1 cellular context compared by ENCODE assay signal in the genomic region with DNA sequence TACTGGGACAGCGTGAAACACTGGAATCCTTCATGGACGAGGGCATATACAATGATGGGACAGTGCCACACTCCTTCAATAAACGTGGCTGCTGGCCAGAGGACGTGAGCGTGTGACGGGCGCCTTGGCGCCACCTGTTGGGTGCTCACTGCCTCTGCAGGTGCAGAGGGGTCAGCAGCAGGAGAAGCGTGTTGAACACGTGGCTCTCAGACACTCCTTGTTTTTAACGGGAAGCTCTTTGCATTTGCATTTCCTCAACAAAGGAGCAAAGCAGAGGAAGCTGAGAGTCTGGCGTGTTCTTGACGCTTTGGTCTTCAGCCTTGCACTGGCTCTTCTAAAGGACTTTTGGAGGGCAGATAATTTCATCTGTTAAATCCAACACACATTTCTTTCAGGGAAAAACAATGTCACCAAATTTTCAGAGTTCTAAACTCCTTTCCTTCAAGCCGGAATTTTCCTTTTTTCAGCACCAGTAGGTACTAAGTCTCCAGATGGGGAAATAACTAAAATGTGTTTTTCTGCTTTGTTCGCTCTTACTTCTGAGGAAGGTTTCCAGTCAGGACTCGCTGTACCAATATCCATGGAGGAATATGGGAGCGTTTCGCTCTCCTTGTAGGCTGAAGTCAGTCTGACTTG.
TF ChIP-seq lines count a peak whose summit lies in the region.

No MANE protein-coding gene starts in this region.

TF ChIP-seq in WTC11, 78 proteins besides CTCF, POLR2A, EP300 and RAD21 (continued from another document and continues in another):
- TF ChIP-seq, protein P1, sequence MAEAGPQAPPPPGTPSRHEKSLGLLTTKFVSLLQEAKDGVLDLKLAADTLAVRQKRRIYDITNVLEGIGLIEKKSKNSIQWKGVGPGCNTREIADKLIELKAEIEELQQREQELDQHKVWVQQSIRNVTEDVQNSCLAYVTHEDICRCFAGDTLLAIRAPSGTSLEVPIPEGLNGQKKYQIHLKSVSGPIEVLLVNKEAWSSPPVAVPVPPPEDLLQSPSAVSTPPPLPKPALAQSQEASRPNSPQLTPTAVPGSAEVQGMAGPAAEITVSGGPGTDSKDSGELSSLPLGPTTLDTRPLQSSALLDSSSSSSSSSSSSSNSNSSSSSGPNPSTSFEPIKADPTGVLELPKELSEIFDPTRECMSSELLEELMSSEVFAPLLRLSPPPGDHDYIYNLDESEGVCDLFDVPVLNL (CRISPR knock-in tag; IDR thresholded peaks at IDR 0.05; ENCODE audit: borderline replicate concordance, low read depth) = no peak
- TF ChIP-seq JAZF1 (CRISPR knock-in tag; IDR thresholded peaks at IDR 0.05) (no peak), NFYB (CRISPR knock-in tag; conservative IDR thresholded peaks at IDR 0.05; ENCODE audit: low read depth) (no peak), GTF2I (CRISPR knock-in tag; conservative IDR thresholded peaks at IDR 0.05) (no peak), TP53 (CRISPR knock-in tag; IDR thresholded peaks at IDR 0.05) (peak; percentile 93), OVOL2 (CRISPR knock-in tag; IDR thresholded peaks at IDR 0.05; ENCODE audit: borderline replicate concordance) (no peak), ZNF121 (CRISPR knock-in tag; IDR thresholded peaks at IDR 0.05) (no peak), ZNF219 (CRISPR knock-in tag; IDR thresholded peaks at IDR 0.05; ENCODE audit: borderline replicate concordance) (peak; percentile 70; the same call in 1 of the 2 replicates), NR1H2 (CRISPR knock-in tag; IDR thresholded peaks at IDR 0.05) (no peak), TEAD1 (CRISPR knock-in tag; IDR thresholded peaks at IDR 0.05) (peak; percentile 99), ZNF263 (CRISPR knock-in tag; IDR thresholded peaks at IDR 0.05; ENCODE audit: low read depth) (no peak), SMAD3 (CRISPR knock-in tag; IDR thresholded peaks at IDR 0.05; ENCODE audit: borderline replicate concordance) (peak; percentile 94), ZBTB21 (CRISPR knock-in tag; IDR thresholded peaks at IDR 0.05; ENCODE audit: borderline replicate concordance) (no peak; the same call in 1 of the 2 replicates), ELF4 (CRISPR knock-in tag; IDR thresholded peaks at IDR 0.05; ENCODE audit: low read depth) (0 out of 2 replicates have a peak, but pooled peaks have one; percentile 47), GABPB1 (CRISPR knock-in tag; IDR thresholded peaks at IDR 0.05) (peak; percentile 83; the same call in 1 of the 2 replicates)
- TF ChIP-seq, protein P2, sequence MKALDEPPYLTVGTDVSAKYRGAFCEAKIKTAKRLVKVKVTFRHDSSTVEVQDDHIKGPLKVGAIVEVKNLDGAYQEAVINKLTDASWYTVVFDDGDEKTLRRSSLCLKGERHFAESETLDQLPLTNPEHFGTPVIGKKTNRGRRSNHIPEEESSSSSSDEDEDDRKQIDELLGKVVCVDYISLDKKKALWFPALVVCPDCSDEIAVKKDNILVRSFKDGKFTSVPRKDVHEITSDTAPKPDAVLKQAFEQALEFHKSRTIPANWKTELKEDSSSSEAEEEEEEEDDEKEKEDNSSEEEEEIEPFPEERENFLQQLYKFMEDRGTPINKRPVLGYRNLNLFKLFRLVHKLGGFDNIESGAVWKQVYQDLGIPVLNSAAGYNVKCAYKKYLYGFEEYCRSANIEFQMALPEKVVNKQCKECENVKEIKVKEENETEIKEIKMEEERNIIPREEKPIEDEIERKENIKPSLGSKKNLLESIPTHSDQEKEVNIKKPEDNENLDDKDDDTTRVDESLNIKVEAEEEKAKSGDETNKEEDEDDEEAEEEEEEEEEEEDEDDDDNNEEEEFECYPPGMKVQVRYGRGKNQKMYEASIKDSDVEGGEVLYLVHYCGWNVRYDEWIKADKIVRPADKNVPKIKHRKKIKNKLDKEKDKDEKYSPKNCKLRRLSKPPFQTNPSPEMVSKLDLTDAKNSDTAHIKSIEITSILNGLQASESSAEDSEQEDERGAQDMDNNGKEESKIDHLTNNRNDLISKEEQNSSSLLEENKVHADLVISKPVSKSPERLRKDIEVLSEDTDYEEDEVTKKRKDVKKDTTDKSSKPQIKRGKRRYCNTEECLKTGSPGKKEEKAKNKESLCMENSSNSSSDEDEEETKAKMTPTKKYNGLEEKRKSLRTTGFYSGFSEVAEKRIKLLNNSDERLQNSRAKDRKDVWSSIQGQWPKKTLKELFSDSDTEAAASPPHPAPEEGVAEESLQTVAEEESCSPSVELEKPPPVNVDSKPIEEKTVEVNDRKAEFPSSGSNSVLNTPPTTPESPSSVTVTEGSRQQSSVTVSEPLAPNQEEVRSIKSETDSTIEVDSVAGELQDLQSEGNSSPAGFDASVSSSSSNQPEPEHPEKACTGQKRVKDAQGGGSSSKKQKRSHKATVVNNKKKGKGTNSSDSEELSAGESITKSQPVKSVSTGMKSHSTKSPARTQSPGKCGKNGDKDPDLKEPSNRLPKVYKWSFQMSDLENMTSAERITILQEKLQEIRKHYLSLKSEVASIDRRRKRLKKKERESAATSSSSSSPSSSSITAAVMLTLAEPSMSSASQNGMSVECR (CRISPR knock-in tag; IDR thresholded peaks at IDR 0.05; ENCODE audit: borderline replicate concordance) = peak; percentile 98
- TF ChIP-seq, protein P3, sequence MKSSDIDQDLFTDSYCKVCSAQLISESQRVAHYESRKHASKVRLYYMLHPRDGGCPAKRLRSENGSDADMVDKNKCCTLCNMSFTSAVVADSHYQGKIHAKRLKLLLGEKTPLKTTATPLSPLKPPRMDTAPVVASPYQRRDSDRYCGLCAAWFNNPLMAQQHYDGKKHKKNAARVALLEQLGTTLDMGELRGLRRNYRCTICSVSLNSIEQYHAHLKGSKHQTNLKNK (CRISPR knock-in tag; IDR thresholded peaks at IDR 0.05) = no peak
- TF ChIP-seq, protein P4, sequence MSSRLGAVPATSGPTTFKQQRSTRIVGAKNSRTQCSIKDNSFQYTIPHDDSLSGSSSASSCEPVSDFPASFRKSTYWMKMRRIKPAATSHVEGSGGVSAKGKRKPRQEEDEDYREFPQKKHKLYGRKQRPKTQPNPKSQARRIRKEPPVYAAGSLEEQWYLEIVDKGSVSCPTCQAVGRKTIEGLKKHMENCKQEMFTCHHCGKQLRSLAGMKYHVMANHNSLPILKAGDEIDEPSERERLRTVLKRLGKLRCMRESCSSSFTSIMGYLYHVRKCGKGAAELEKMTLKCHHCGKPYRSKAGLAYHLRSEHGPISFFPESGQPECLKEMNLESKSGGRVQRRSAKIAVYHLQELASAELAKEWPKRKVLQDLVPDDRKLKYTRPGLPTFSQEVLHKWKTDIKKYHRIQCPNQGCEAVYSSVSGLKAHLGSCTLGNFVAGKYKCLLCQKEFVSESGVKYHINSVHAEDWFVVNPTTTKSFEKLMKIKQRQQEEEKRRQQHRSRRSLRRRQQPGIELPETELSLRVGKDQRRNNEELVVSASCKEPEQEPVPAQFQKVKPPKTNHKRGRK (CRISPR knock-in tag; IDR thresholded peaks at IDR 0.05; ENCODE audit: borderline replicate concordance) = no peak
- TF ChIP-seq, protein P5, sequence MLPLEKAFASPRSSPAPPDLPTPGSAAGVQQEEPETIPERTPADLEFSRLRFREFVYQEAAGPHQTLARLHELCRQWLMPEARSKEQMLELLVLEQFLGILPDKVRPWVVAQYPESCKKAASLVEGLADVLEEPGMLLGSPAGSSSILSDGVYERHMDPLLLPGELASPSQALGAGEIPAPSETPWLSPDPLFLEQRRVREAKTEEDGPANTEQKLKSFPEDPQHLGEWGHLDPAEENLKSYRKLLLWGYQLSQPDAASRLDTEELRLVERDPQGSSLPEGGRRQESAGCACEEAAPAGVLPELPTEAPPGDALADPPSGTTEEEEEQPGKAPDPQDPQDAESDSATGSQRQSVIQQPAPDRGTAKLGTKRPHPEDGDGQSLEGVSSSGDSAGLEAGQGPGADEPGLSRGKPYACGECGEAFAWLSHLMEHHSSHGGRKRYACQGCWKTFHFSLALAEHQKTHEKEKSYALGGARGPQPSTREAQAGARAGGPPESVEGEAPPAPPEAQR (CRISPR knock-in tag; IDR thresholded peaks at IDR 0.05) = no peak
- TF ChIP-seq, protein P6, sequence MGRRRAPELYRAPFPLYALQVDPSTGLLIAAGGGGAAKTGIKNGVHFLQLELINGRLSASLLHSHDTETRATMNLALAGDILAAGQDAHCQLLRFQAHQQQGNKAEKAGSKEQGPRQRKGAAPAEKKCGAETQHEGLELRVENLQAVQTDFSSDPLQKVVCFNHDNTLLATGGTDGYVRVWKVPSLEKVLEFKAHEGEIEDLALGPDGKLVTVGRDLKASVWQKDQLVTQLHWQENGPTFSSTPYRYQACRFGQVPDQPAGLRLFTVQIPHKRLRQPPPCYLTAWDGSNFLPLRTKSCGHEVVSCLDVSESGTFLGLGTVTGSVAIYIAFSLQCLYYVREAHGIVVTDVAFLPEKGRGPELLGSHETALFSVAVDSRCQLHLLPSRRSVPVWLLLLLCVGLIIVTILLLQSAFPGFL (CRISPR knock-in tag; IDR thresholded peaks at IDR 0.05; ENCODE audit: borderline replicate concordance) = 0 out of 2 replicates have a peak, but pooled peaks have one; percentile 66
- TF ChIP-seq, protein P7, sequence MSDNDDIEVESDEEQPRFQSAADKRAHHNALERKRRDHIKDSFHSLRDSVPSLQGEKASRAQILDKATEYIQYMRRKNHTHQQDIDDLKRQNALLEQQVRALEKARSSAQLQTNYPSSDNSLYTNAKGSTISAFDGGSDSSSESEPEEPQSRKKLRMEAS (CRISPR knock-in tag; IDR thresholded peaks at IDR 0.05) = peak; percentile 100
- TF ChIP-seq, protein P8, sequence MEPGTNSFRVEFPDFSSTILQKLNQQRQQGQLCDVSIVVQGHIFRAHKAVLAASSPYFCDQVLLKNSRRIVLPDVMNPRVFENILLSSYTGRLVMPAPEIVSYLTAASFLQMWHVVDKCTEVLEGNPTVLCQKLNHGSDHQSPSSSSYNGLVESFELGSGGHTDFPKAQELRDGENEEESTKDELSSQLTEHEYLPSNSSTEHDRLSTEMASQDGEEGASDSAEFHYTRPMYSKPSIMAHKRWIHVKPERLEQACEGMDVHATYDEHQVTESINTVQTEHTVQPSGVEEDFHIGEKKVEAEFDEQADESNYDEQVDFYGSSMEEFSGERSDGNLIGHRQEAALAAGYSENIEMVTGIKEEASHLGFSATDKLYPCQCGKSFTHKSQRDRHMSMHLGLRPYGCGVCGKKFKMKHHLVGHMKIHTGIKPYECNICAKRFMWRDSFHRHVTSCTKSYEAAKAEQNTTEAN (CRISPR knock-in tag; IDR thresholded peaks at IDR 0.05) = peak; percentile 84; the same call in 1 of the 2 replicates
- TF ChIP-seq, protein P9, sequence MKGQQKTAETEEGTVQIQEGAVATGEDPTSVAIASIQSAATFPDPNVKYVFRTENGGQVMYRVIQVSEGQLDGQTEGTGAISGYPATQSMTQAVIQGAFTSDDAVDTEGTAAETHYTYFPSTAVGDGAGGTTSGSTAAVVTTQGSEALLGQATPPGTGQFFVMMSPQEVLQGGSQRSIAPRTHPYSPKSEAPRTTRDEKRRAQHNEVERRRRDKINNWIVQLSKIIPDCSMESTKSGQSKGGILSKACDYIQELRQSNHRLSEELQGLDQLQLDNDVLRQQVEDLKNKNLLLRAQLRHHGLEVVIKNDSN (CRISPR knock-in tag; IDR thresholded peaks at IDR 0.05) = peak; percentile 91
- TF ChIP-seq, protein P10, sequence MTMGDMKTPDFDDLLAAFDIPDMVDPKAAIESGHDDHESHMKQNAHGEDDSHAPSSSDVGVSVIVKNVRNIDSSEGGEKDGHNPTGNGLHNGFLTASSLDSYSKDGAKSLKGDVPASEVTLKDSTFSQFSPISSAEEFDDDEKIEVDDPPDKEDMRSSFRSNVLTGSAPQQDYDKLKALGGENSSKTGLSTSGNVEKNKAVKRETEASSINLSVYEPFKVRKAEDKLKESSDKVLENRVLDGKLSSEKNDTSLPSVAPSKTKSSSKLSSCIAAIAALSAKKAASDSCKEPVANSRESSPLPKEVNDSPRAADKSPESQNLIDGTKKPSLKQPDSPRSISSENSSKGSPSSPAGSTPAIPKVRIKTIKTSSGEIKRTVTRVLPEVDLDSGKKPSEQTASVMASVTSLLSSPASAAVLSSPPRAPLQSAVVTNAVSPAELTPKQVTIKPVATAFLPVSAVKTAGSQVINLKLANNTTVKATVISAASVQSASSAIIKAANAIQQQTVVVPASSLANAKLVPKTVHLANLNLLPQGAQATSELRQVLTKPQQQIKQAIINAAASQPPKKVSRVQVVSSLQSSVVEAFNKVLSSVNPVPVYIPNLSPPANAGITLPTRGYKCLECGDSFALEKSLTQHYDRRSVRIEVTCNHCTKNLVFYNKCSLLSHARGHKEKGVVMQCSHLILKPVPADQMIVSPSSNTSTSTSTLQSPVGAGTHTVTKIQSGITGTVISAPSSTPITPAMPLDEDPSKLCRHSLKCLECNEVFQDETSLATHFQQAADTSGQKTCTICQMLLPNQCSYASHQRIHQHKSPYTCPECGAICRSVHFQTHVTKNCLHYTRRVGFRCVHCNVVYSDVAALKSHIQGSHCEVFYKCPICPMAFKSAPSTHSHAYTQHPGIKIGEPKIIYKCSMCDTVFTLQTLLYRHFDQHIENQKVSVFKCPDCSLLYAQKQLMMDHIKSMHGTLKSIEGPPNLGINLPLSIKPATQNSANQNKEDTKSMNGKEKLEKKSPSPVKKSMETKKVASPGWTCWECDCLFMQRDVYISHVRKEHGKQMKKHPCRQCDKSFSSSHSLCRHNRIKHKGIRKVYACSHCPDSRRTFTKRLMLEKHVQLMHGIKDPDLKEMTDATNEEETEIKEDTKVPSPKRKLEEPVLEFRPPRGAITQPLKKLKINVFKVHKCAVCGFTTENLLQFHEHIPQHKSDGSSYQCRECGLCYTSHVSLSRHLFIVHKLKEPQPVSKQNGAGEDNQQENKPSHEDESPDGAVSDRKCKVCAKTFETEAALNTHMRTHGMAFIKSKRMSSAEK (CRISPR knock-in tag; IDR thresholded peaks at IDR 0.05; ENCODE audit: borderline replicate concordance) = peak; percentile 91; the same call in 1 of the 2 replicates
- TF ChIP-seq, protein P11, sequence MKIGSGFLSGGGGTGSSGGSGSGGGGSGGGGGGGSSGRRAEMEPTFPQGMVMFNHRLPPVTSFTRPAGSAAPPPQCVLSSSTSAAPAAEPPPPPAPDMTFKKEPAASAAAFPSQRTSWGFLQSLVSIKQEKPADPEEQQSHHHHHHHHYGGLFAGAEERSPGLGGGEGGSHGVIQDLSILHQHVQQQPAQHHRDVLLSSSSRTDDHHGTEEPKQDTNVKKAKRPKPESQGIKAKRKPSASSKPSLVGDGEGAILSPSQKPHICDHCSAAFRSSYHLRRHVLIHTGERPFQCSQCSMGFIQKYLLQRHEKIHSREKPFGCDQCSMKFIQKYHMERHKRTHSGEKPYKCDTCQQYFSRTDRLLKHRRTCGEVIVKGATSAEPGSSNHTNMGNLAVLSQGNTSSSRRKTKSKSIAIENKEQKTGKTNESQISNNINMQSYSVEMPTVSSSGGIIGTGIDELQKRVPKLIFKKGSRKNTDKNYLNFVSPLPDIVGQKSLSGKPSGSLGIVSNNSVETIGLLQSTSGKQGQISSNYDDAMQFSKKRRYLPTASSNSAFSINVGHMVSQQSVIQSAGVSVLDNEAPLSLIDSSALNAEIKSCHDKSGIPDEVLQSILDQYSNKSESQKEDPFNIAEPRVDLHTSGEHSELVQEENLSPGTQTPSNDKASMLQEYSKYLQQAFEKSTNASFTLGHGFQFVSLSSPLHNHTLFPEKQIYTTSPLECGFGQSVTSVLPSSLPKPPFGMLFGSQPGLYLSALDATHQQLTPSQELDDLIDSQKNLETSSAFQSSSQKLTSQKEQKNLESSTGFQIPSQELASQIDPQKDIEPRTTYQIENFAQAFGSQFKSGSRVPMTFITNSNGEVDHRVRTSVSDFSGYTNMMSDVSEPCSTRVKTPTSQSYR (CRISPR knock-in tag; IDR thresholded peaks at IDR 0.05) = peak; percentile 97
- TF ChIP-seq, protein P12, sequence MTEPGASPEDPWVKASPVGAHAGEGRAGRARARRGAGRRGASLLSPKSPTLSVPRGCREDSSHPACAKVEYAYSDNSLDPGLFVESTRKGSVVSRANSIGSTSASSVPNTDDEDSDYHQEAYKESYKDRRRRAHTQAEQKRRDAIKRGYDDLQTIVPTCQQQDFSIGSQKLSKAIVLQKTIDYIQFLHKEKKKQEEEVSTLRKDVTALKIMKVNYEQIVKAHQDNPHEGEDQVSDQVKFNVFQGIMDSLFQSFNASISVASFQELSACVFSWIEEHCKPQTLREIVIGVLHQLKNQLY (CRISPR knock-in tag; IDR thresholded peaks at IDR 0.05) = 0 out of 2 replicates have a peak, but pooled peaks have one; percentile 83
